Comparison of ENCODE assay signal across 20 cellular contexts in genomic region chr19:5676711-5677110, GRCh38. TPM values are rescaled to one million over a fixed set of nuclear protein-coding genes. Genes with fewer than 3 reads are reported as not detected.
A peak's percentile ranks its signal among the peaks of the same experiment; 100 is the strongest.
DNase-seq lines count a peak whose midpoint lies in the region; ATAC-seq, FAIRE-seq and TF ChIP-seq lines count a peak whose summit lies in the region.
"Had no signal": no experiment of that assay in that cellular context is flagged by ENCODE, and none has a peak within 500 bp of the region (broad histone marks: within the 10 kb centered on the region; RNA-seq: fewer than 3 reads in every experiment).

No MANE protein-coding gene starts in this region.

- no peak overlapping the region for H4K91ac ChIP-seq in H9 (ENCODE audit: insufficient read length, low read depth, low read length)

- H3K4me1 ChIP-seq in H9 (ENCODE audit: insufficient read depth, low read length) (no peaks in the 10 kb centered on the region; the same call in 1 of the 2 replicates), GM12878 (ENCODE audit: control insufficient read depth, insufficient read depth, low read length) (peaks cover 5% of the 10 kb centered on the region; the same call in 1 of the 2 replicates)

- no peak overlapping the region for H4K8ac ChIP-seq in H9 (replicated peaks; ENCODE audit: insufficient read length, low read depth, low read length)

- BruUV-seq in GM12878 (replicated peaks; lab: Mats Ljungman, UMichigan): no TSS peak

- H3K56ac ChIP-seq in H9 (ENCODE audit: insufficient read length, low read depth, low read length): no peak overlapping the region

- no peak overlapping the region for H2AFZ ChIP-seq in H9 (ENCODE audit: low read length)
- no peak overlapping the region for H2AFZ ChIP-seq in GM12878 (ENCODE audit: control insufficient read depth, low read depth, low read length)
- H2AFZ ChIP-seq: GM23338 had no signal

- peaks cover 0 to 2% of the 10 kb centered on the region in 2 experiments; a peak in 2 of 5 replicates for H3K9me3 Mint-ChIP-seq in H9
- H3K9me3 Mint-ChIP-seq in nephron: no peaks in the 10 kb centered on the region
- H3K9me3 Mint-ChIP-seq: GM23338 had no signal

- H3K9ac ChIP-seq in H9 (ENCODE audit: extremely low read depth, insufficient read length, low read length) (no peak overlapping the region), GM12878 (ENCODE audit: control insufficient read depth, insufficient read depth, low read length) (no peak overlapping the region)

- H3K4me2 ChIP-seq in H9 (ENCODE audit: insufficient read depth, insufficient read length, low read length): no peak overlapping the region
- H3K4me2 ChIP-seq in GM12878 (ENCODE audit: control insufficient read depth, insufficient read depth): no peak overlapping the region
- H3K4me2 ChIP-seq: GM23338 had no signal

- intact Hi-C loops in GM12878 (cut with micrococcal nuclease; ENCODE audit: unreplicated experiment): no loop called here

- H2BK12ac ChIP-seq in H9 (ENCODE audit: insufficient read length, low read depth, low read length): no peak overlapping the region

- H3K9me3 ChIP-seq in H9 (ENCODE audit: control insufficient read depth, low read depth, low read length): no peaks in the 10 kb centered on the region
- no peaks in the 10 kb centered on the region for H3K9me3 ChIP-seq in GM12878 (replicated peaks; ENCODE audit: control insufficient read depth, insufficient read depth, low read length)

- POLR2A ChIA-PET in GM12878 (lab: Charles Lee): no interaction called here

- no peaks in the 10 kb centered on the region for H4K20me1 ChIP-seq in H9 (ENCODE audit: control insufficient read depth, insufficient read depth, insufficient read length)
- no peaks in the 10 kb centered on the region for H4K20me1 ChIP-seq in GM12878 (ENCODE audit: control insufficient read depth, insufficient read depth)

- no peak overlapping the region for H2BK5ac ChIP-seq in H9 (ENCODE audit: insufficient read length, low read length)

- WGBS in H9 (ENCODE audit: extremely low coverage, insufficient read length, low lambda C conversion rate): no CpG with 5 or more reads among the region's 14 CpGs
- 87% methylated on average over 14 of the region's 14 CpGs for WGBS in GM12878 (ENCODE audit: insufficient coverage, insufficient replicate concordance, low lambda C conversion rate, missing lambda C conversion rate)

- H3K14ac ChIP-seq in H9 (ENCODE audit: insufficient read depth, low read length): no peak overlapping the region

- no peaks in the 10 kb centered on the region for H3K79me2 ChIP-seq in H9 (ENCODE audit: insufficient read depth, low read length)
- peaks cover 12% of the 10 kb centered on the region for H3K79me2 ChIP-seq in GM12878 (ENCODE audit: control insufficient read depth, insufficient read depth, low read length)

- no peak overlapping the region for H3T11ph ChIP-seq in H9 (ENCODE audit: low read length)

- no peak overlapping the region for H2BK20ac ChIP-seq in H9 (ENCODE audit: low read depth, low read length, poor library complexity, severe bottlenecking)

- no peak for ATAC-seq in GM12878
- ATAC-seq in HG02642 (IDR thresholded peaks at IDR 0.05; ENCODE audit: poor library complexity, unreplicated experiment): no peak
- ATAC-seq: GM23338, HepG2, SK-N-SH treated with all-trans-retinoic acid at 6 μM for 48 hours had no signal

- H3K27me3 ChIP-seq in H9 (ENCODE audit: insufficient read depth, low read length) (no peaks in the 10 kb centered on the region), GM12878 (replicated peaks in 1 of 2; ENCODE audit: control insufficient read depth in 2 of 2, insufficient read depth in 2 of 2, low read length in 1 of 2) (no peaks in the 10 kb centered on the region)

- H3K4me3 Mint-ChIP-seq in H9 (no peak overlapping the region), nephron (peak overlapping the region in 1 of 3 experiments; percentile 47)
- H3K4me3 Mint-ChIP-seq: GM23338 had no signal

- H3K36me3 ChIP-seq in GM12878 (ENCODE audit: control insufficient read depth in 2 of 2, insufficient read depth in 2 of 2, low read length in 1 of 2): peaks cover 2 to 5% of the 10 kb centered on the region in 2 experiments; a peak in 2 of 4 replicates

- no peak overlapping the region for H3K4ac ChIP-seq in H9 (ENCODE audit: low read depth, low read length)

- peaks cover 14 to 22% of the 10 kb centered on the region in 2 experiments for H3K4me1 Mint-ChIP-seq in H9
- H3K4me1 Mint-ChIP-seq in nephron: peaks cover 34% of the 10 kb centered on the region

- H3K36me3 Mint-ChIP-seq in H9 (ENCODE audit: insufficient read depth in 1 of 3, low read depth in 3 of 3): peaks cover 6 to 17% (median 9%) of the 10 kb centered on the region in 3 experiments; a peak in 5 of 7 replicates
- peaks cover 16% of the 10 kb centered on the region for H3K36me3 Mint-ChIP-seq in nephron (ENCODE audit: low read depth)
- H3K36me3 Mint-ChIP-seq: CD4-positive, CD25-positive, alpha-beta regulatory T cell had no signal

- DNase-seq in COLO668 (lab: John Stamatoyannopoulos, UW; ENCODE audit: unreplicated experiment) (peak; percentile 59), H9 (no peak), GM12878 (ENCODE audit: low read depth, low spot score) (no peak), frontal cortex (ENCODE audit: low spot score in 2 of 2) (no peak), NCI-H446 (lab: John Stamatoyannopoulos, UW) (no peak)
- DNase-seq in stimulated activated CD4-positive, alpha-beta T cell treated with anti-CD3 and anti-CD28 coated beads, Interleukin-15, amount 100 ng/mL, for 24 hours: no peak
- DNase-seq: ACHN; CD4-positive, CD25-positive, alpha-beta regulatory T cell; GF-D8; Kasumi-1; NCI-H1417; NCI-H2029 treated with DMSO at 0.1 percent for 48 hours; NCI-H510A treated with DMSO at 0.1 percent for 48 hours; NK-92 treated with Interleukin-12 subunit alpha and Interleukin-12 subunit beta, amount 100 ng/mL, for 24 hours; OCI-M1 had no signal

- FAIRE-seq in GM12878 (lab: Jason Lieb, UNC): no peak
- no peak for FAIRE-seq in frontal cortex (lab: Jason Lieb, UNC)
- FAIRE-seq: HepG2 had no signal

- in situ Hi-C loops in GM12878 (cut with MboI): no loop called here

- H3K27me3 Mint-ChIP-seq in H9 (ENCODE audit: low read depth) (peaks cover 3% of the 10 kb centered on the region), nephron (ENCODE audit: low read depth) (no peaks in the 10 kb centered on the region)

- SMC1A ChIA-PET in GM12878 (lab: Charles Lee; ENCODE audit: uncharacterized antibody, unreplicated experiment): interaction anchor here (1.0 kb wide), 1 partner anchor 10 kb away, joined by 4 read pairs; no protein-coding TSS in a partner anchor

- H3K79me1 ChIP-seq in H9 (ENCODE audit: insufficient read depth, low read depth, low read length, poor library complexity, severe bottlenecking): no peaks in the 10 kb centered on the region

- H2BK15ac ChIP-seq in H9 (ENCODE audit: low read depth, low read length): no peak overlapping the region

- H2BK120ac ChIP-seq in H9 (ENCODE audit: low read depth, low read length, poor library complexity, severe bottlenecking): no peak overlapping the region

- no peak overlapping the region for H4K5ac ChIP-seq in H9 (ENCODE audit: insufficient read length, low read depth, low read length)

- TF ChIP-seq EP300 in GM12878 (IDR thresholded peaks at IDR 0.05; ENCODE audit: borderline replicate concordance in 1 of 2, control insufficient read depth in 1 of 2, low read depth in 2 of 2, low read length in 2 of 2): no peak

- TF ChIP-seq CTCF in H9 (conservative IDR thresholded peaks at IDR 0.05) (no peak), GM12878 (IDR thresholded peaks at IDR 0.05 in 2 of 3, conservative IDR thresholded peaks at IDR 0.05 in 1 of 3; ENCODE audit: control insufficient read depth in 2 of 3, extremely low read depth in 1 of 3, insufficient read depth in 1 of 3, low read depth in 3 of 3, low read length in 3 of 3) (no peak), nephron (IDR thresholded peaks at IDR 0.05; ENCODE audit: unreplicated experiment in 3 of 3) (no peak)

- TF ChIP-seq POLR2A in GM12878 (IDR thresholded peaks at IDR 0.05; ENCODE audit: low read depth, low read length): peak; percentile 11

- peaks cover 13% of the 10 kb centered on the region for H3K23me2 ChIP-seq in H9 (ENCODE audit: insufficient read length, low read depth, low read length, poor library complexity, severe bottlenecking)

- H2AK5ac ChIP-seq in H9 (ENCODE audit: insufficient read length, low read length): no peak overlapping the region

- CTCF ChIA-PET in GM12878 (lab: Yijun Ruan, JAX): interaction anchor here (1.1 to 2.7 kb wide), 2 partner anchors 10 to 13 kb away, joined by 5 to 12 read pairs; partner anchors contain the start of gene RPL36

- TF ChIP-seq RAD21 in GM12878 (IDR thresholded peaks at IDR 0.05; ENCODE audit: insufficient read depth, low read depth, low read length): no peak

- no peak overlapping the region for H3K27ac ChIP-seq in H9 (ENCODE audit: insufficient read length, low read depth, low read length)
- H3K27ac ChIP-seq in GM12878 (ENCODE audit: control insufficient read depth, insufficient read depth): no peak overlapping the region

- RAD21 ChIA-PET in GM12878 (lab: Charles Lee; ENCODE audit: unreplicated experiment): no interaction called here

- no peak overlapping the region for H3K18ac ChIP-seq in H9 (ENCODE audit: insufficient read length, low read depth, low read length)

- H3K23ac ChIP-seq in H9 (ENCODE audit: insufficient read length, low read depth, low read length): no peak overlapping the region

- H3K27ac Mint-ChIP-seq in H9 (peak overlapping the region in 2 of 3 experiments; percentile 78 to 91; a peak in 2 of 7 replicates), nephron (peak overlapping the region; percentile 46 to 84 (median 84))
- H3K27ac Mint-ChIP-seq: GM23338 had no signal

- H3K4me3 ChIP-seq in GM12878: no peak overlapping the region
- H3K4me3 ChIP-seq: GM23338 had no signal

RNA-seq across cellular contexts. Expression of gene MICOS13, which starts 3.6 kb away (rescaled TPM):
- total RNA-seq in H9 (2021): 23.4 and 23.8 TPM in 2 replicates
- total RNA-seq in GM12878 (2013; cell fraction: nucleolus; rRNA removed): 9.1 and 11.0 TPM in 2 replicates
- total RNA-seq in GM12878 (2014; rRNA removed): 177 and 211 TPM in 2 replicates
- total RNA-seq in GM12878 (2014; rRNA removed; fragmentation: Illumina TruSeq; extraction: Trizol): 34.9 and 41.2 TPM in 2 replicates
- 61.1 and 61.3 TPM in 2 replicates for total RNA-seq in GM12878 (2021)
- polyA plus RNA-seq in GM12878 (2011; ENCODE audit: low read depth): 8.1 TPM
- 12.4 and 24.3 TPM in 2 replicates for polyA plus RNA-seq in GM12878 (2011; rRNA removed)
- 32.8 and 53.4 TPM in 2 replicates for polyA plus RNA-seq in GM12878 (2011; cell fraction: cytosol; rRNA removed)
- 20.9 and 31.4 TPM in 2 replicates for polyA plus RNA-seq in GM12878 (2011; cell fraction: nucleus; rRNA removed)
- 44.0 and 63.5 TPM in 2 replicates for polyA plus RNA-seq in GM12878 (2012)
- polyA plus RNA-seq in GM12878 (2014; fragmentation: Illumina TruSeq; extraction: Trizol): 3.5 and 16.8 TPM in 2 replicates
- polyA plus RNA-seq in GM12878 (2014; fragmentation: Nextera tagmentation; extraction: Ambion mirVana): 10 to 100 TPM in 1 of 2 experiments, 1 to 10 TPM in 1; 9.4 to 38.1 TPM
- 119 and 171 TPM in 2 replicates for polyA plus RNA-seq in GM12878 (2014; rRNA removed)
- polyA plus RNA-seq in GM12878 (2016; fragmentation: Nextera tagmentation; extraction: Ambion mirVana): 100 to 1,000 TPM; 113 to 118 TPM
- polyA minus RNA-seq in GM12878 (2011; rRNA and poly(A)+ RNA removed): 4.8 and 13.2 TPM in 2 replicates
- polyA minus RNA-seq in GM12878 (2011; cell fraction: cytosol; rRNA and poly(A)+ RNA removed): 6.2 and 10.8 TPM in 2 replicates
- polyA minus RNA-seq in GM12878 (2011; cell fraction: nucleus; rRNA and poly(A)+ RNA removed): 8.9 and 16.1 TPM in 2 replicates
- 15.1 TPM for total RNA-seq in frontal cortex

RNA-seq across cellular contexts. Expression of gene HSD11B1L, which starts 4.1 kb away (rescaled TPM):
- total RNA-seq in H9 (2021): 8.0 and 9.3 TPM in 2 replicates
- 0.64 and 2.5 TPM in 2 replicates for total RNA-seq in GM12878 (2013; cell fraction: nucleolus; rRNA removed)
- total RNA-seq in GM12878 (2014; rRNA removed): 1.2 and 1.7 TPM in 2 replicates
- total RNA-seq in GM12878 (2014; rRNA removed; fragmentation: Illumina TruSeq; extraction: Trizol): 0.49 and 0.55 TPM in 2 replicates
- 1.1 and 1.5 TPM in 2 replicates for total RNA-seq in GM12878 (2021)
- 0.31 TPM for polyA plus RNA-seq in GM12878 (2011; ENCODE audit: low read depth)
- 0.84 TPM in 2 replicates for polyA plus RNA-seq in GM12878 (2011; rRNA removed)
- 1.8 and 3.0 TPM in 2 replicates for polyA plus RNA-seq in GM12878 (2011; cell fraction: cytosol; rRNA removed)
- 1.4 and 2.1 TPM in 2 replicates for polyA plus RNA-seq in GM12878 (2011; cell fraction: nucleus; rRNA removed)
- 2.0 and 2.6 TPM in 2 replicates for polyA plus RNA-seq in GM12878 (2012)
- 0.29 TPM in 1 of 2 replicates, not detected in the other for polyA plus RNA-seq in GM12878 (2014; fragmentation: Illumina TruSeq; extraction: Trizol)
- polyA plus RNA-seq in GM12878 (2014; fragmentation: Nextera tagmentation; extraction: Ambion mirVana): under 1 TPM in 1 of 2 experiments, not detected in 1; 0.35 TPM
- 1.0 and 1.6 TPM in 2 replicates for polyA plus RNA-seq in GM12878 (2014; rRNA removed)
- 1 to 10 TPM; 1.1 to 1.8 TPM for polyA plus RNA-seq in GM12878 (2016; fragmentation: Nextera tagmentation; extraction: Ambion mirVana)
- polyA minus RNA-seq in GM12878 (2011; rRNA and poly(A)+ RNA removed): 0.29 and 0.52 TPM in 2 replicates
- not detected in 2 replicates for polyA minus RNA-seq in GM12878 (2011; cell fraction: cytosol; rRNA and poly(A)+ RNA removed)
- polyA minus RNA-seq in GM12878 (2011; cell fraction: nucleus; rRNA and poly(A)+ RNA removed): 0.77 TPM in 1 of 2 replicates, not detected in the other
- 27.3 TPM for total RNA-seq in frontal cortex

RNA-seq across cellular contexts. Expression of gene RPL36, which starts 13.4 kb away (rescaled TPM):
- total RNA-seq in H9 (2021) (1,066 and 1,074 TPM in 2 replicates), GM12878 (2014; rRNA removed) (1,704 and 2,091 TPM in 2 replicates), GM12878 (2014; rRNA removed; fragmentation: Illumina TruSeq; extraction: Trizol) (1,553 and 1,673 TPM in 2 replicates), GM12878 (2021) (1,583 and 1,661 TPM in 2 replicates), frontal cortex (262 TPM)
- 94.2 and 106 TPM in 2 replicates for total RNA-seq in GM12878 (2013; cell fraction: nucleolus; rRNA removed)
- 170 TPM for polyA plus RNA-seq in GM12878 (2011; ENCODE audit: low read depth)
- polyA plus RNA-seq in GM12878 (2011; rRNA removed) (499 and 1,144 TPM in 2 replicates), GM12878 (2014; fragmentation: Illumina TruSeq; extraction: Trizol) (67.8 and 374 TPM in 2 replicates), GM12878 (2014; fragmentation: Nextera tagmentation; extraction: Ambion mirVana) (1,000 to 10,000 TPM; 4,698 to 4,942 TPM), GM12878 (2014; rRNA removed) (2,015 and 2,575 TPM in 2 replicates), GM12878 (2016; fragmentation: Nextera tagmentation; extraction: Ambion mirVana) (1,000 to 10,000 TPM; 2,328 to 2,411 TPM)
- polyA plus RNA-seq in GM12878 (2011; cell fraction: cytosol; rRNA removed): 723 and 1,358 TPM in 2 replicates
- polyA plus RNA-seq in GM12878 (2011; cell fraction: nucleus; rRNA removed): 426 and 530 TPM in 2 replicates
- polyA plus RNA-seq in GM12878 (2012): 3,043 and 3,382 TPM in 2 replicates
- 196 and 405 TPM in 2 replicates for polyA minus RNA-seq in GM12878 (2011; rRNA and poly(A)+ RNA removed)
- 476 and 536 TPM in 2 replicates for polyA minus RNA-seq in GM12878 (2011; cell fraction: cytosol; rRNA and poly(A)+ RNA removed)
- 142 and 195 TPM in 2 replicates for polyA minus RNA-seq in GM12878 (2011; cell fraction: nucleus; rRNA and poly(A)+ RNA removed)

RNA-seq across cellular contexts. Expression of gene LONP1, which starts 43.2 kb away (rescaled TPM):
- 108 and 113 TPM in 2 replicates for total RNA-seq in H9 (2021)
- 160 and 169 TPM in 2 replicates for total RNA-seq in GM12878 (2013; cell fraction: nucleolus; rRNA removed)
- total RNA-seq in GM12878 (2014; rRNA removed): 85.0 and 92.7 TPM in 2 replicates
- 38.6 and 44.0 TPM in 2 replicates for total RNA-seq in GM12878 (2014; rRNA removed; fragmentation: Illumina TruSeq; extraction: Trizol)
- 136 and 137 TPM in 2 replicates for total RNA-seq in GM12878 (2021)
- 26.8 TPM for polyA plus RNA-seq in GM12878 (2011; ENCODE audit: low read depth)
- 31.3 and 51.1 TPM in 2 replicates for polyA plus RNA-seq in GM12878 (2011; rRNA removed)
- polyA plus RNA-seq in GM12878 (2011; cell fraction: cytosol; rRNA removed): 78.2 and 118 TPM in 2 replicates
- polyA plus RNA-seq in GM12878 (2011; cell fraction: nucleus; rRNA removed): 211 and 242 TPM in 2 replicates
- 97.2 and 102 TPM in 2 replicates for polyA plus RNA-seq in GM12878 (2012)
- 8.2 and 35.5 TPM in 2 replicates for polyA plus RNA-seq in GM12878 (2014; fragmentation: Illumina TruSeq; extraction: Trizol)
- polyA plus RNA-seq in GM12878 (2014; fragmentation: Nextera tagmentation; extraction: Ambion mirVana): 1 to 10 TPM in 1 of 2 experiments, under 1 TPM in 1; 0.61 to 3.2 TPM
- 67.8 and 92.2 TPM in 2 replicates for polyA plus RNA-seq in GM12878 (2014; rRNA removed)
- polyA plus RNA-seq in GM12878 (2016; fragmentation: Nextera tagmentation; extraction: Ambion mirVana): 100 to 1,000 TPM in 1 of 2 experiments, 10 to 100 TPM in 1; 86.5 to 100 TPM
- polyA minus RNA-seq in GM12878 (2011; rRNA and poly(A)+ RNA removed): 44.0 and 83.3 TPM in 2 replicates
- polyA minus RNA-seq in GM12878 (2011; cell fraction: cytosol; rRNA and poly(A)+ RNA removed): 36.6 and 42.2 TPM in 2 replicates
- 33.6 and 49.1 TPM in 2 replicates for polyA minus RNA-seq in GM12878 (2011; cell fraction: nucleus; rRNA and poly(A)+ RNA removed)
- 39.9 TPM for total RNA-seq in frontal cortex

RNA-seq across cellular contexts. Expression of gene CATSPERD, which starts 43.7 kb away (rescaled TPM):
- not detected in 2 replicates for total RNA-seq in H9 (2021)
- total RNA-seq in GM12878 (2013; cell fraction: nucleolus; rRNA removed): not detected in 2 replicates
- total RNA-seq in GM12878 (2014; rRNA removed): not detected in 2 replicates
- not detected in 2 replicates for total RNA-seq in GM12878 (2014; rRNA removed; fragmentation: Illumina TruSeq; extraction: Trizol)
- total RNA-seq in GM12878 (2021): 0.10 TPM in 1 of 2 replicates, not detected in the other
- polyA plus RNA-seq in GM12878 (2011; ENCODE audit: low read depth): not detected
- polyA plus RNA-seq in GM12878 (2011; rRNA removed): 0.11 TPM in 1 of 2 replicates, not detected in the other
- polyA plus RNA-seq in GM12878 (2011; cell fraction: cytosol; rRNA removed): 0.06 and 0.07 TPM in 2 replicates
- polyA plus RNA-seq in GM12878 (2011; cell fraction: nucleus; rRNA removed): 0.34 TPM in 1 of 2 replicates, not detected in the other
- 0.06 TPM in 1 of 2 replicates, not detected in the other for polyA plus RNA-seq in GM12878 (2012)
- not detected in 2 replicates for polyA plus RNA-seq in GM12878 (2014; fragmentation: Illumina TruSeq; extraction: Trizol)
- polyA plus RNA-seq in GM12878 (2014; fragmentation: Nextera tagmentation; extraction: Ambion mirVana): under 1 TPM in 1 of 2 experiments, not detected in 1; 0.02 TPM
- polyA plus RNA-seq in GM12878 (2014; rRNA removed): 0.06 TPM in 1 of 2 replicates, not detected in the other
- under 1 TPM; 0.21 to 0.38 TPM for polyA plus RNA-seq in GM12878 (2016; fragmentation: Nextera tagmentation; extraction: Ambion mirVana)
- 0.10 TPM in 1 of 2 replicates, not detected in the other for polyA minus RNA-seq in GM12878 (2011; rRNA and poly(A)+ RNA removed)
- polyA minus RNA-seq in GM12878 (2011; cell fraction: cytosol; rRNA and poly(A)+ RNA removed): not detected in 2 replicates
- not detected in 2 replicates for polyA minus RNA-seq in GM12878 (2011; cell fraction: nucleus; rRNA and poly(A)+ RNA removed)
- 0.41 TPM for total RNA-seq in frontal cortex
- total RNA-seq: CD4-positive, CD25-positive, alpha-beta regulatory T cell; HepG2 had no signal
- polyA plus RNA-seq: GM23338 had no signal
